ENCODE assay signal across 19 cellular contexts in the genomic region with DNA sequence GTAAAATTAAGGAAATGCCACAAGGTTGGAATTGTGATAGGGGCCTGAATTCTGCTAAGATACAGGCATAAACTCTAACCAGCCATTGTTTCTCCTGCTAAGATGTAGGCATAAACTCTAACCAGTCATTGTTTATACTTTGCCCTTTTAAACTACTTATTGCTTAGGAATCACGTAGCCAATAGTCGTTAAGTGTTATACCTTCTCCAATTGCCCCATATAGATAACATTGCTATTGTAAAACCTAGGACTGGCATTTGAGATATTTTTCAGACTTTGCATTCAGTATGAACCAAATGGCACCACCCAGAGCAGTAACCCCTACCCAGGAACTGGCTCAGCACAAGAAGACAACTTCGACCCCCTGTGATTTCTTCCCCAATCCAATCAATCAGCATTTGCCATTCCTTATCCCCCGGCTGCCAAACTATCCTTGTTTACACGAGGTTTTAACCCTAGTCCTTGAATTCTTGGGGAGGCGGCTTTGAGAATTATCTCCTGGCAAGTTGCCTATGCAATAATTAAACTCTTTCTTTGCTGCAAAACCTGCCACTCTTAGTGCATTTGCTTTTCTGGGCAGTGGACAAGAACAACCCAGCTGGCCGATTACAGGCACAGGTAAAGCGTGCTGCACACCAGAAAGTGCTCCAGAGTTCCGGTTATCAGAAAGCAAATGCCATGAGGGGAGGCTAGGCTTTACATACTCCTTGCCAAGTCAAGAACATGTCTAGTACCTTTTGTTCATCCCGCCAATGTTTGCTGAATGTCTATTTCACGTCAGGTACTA.
"Had no signal": no experiment of that assay in that cellular context is flagged by ENCODE, and none has a peak within 500 bp of the region (broad histone marks: within the 10 kb centered on the region; RNA-seq: fewer than 3 reads in every experiment).

No MANE protein-coding gene starts in this region.

- H3K9me3 Mint-ChIP-seq: brain; stimulated activated naive CD8-positive, alpha-beta T cell treated with anti-CD3 and anti-CD28 coated beads, Interleukin-15, Interleukin-2, amounts not matched to agents 100 ng/mL and 50 ng/mL, for 24 hours had no signal

- H3K27ac ChIP-seq: coronary artery, foreskin keratinocyte, right lobe of liver, thoracic aorta, uterus had no signal

- H3K4me3 ChIP-seq: coronary artery, right lobe of liver, thoracic aorta, uterus had no signal

- H3K27me3 ChIP-seq: foreskin keratinocyte, right lobe of liver, uterus had no signal

- H3K27ac Mint-ChIP-seq: activated CD4-positive, alpha-beta T cell treated with anti-CD3 and anti-CD28 coated beads, Interleukin-2, amount 10 ng/mL, durations not matched to agents 24 days and 14 days; activated CD8-positive, alpha-beta T cell treated with anti-CD3 and anti-CD28 coated beads, Interleukin-2, amount 10 ng/mL, durations not matched to agents 7 days and 5 days; activated naive CD8-positive, alpha-beta T cell; activated T-cell treated with anti-CD3 and anti-CD28 coated beads, Interleukin-2, amount 50 U/mL, for 72 hours; stimulated activated naive CD8-positive, alpha-beta T cell treated with anti-CD3 and anti-CD28 coated beads, Interleukin-15, Interleukin-2, amounts not matched to agents 100 ng/mL and 50 ng/mL, for 24 hours had no signal

- H3K36me3 Mint-ChIP-seq: activated naive CD8-positive, alpha-beta T cell had no signal

- DNase-seq: activated CD4-positive, alpha-beta T cell treated with anti-CD3 and anti-CD28 coated beads, Interleukin-2, amount 10 ng/mL, durations not matched to agents 24 days and 14 days; activated CD4-positive, CD25-positive, alpha-beta regulatory T cell; activated CD8-positive, alpha-beta memory T cell treated with anti-CD3 and anti-CD28 coated beads, Interleukin-2, amount 50 U/mL, for 48 hours; activated CD8-positive, alpha-beta T cell treated with anti-CD3 and anti-CD28 coated beads, Interleukin-2, amount 10 ng/mL, durations not matched to agents 7 days and 5 days; activated gamma-delta T cell treated with Interleukin-2 at 50 U/mL for 16 hours; activated T-cell treated with anti-CD3 and anti-CD28 coated beads, Interleukin-2, amount 50 U/mL, for 72 hours; amygdala; central memory CD4-positive, alpha-beta T cell; effector CD8-positive, alpha-beta T cell; foreskin keratinocyte; glutamatergic neuron; kidney glomerular epithelial cell; right lobe of liver; uterus had no signal

- H3K4me1 Mint-ChIP-seq: activated CD4-positive, alpha-beta T cell treated with anti-CD3 and anti-CD28 coated beads, Interleukin-2, amount 10 ng/mL, durations not matched to agents 24 days and 14 days; brain had no signal

- ATAC-seq: activated CD8-positive, alpha-beta T cell treated with anti-CD3 and anti-CD28 coated beads, Interleukin-2, amount 10 ng/mL, durations not matched to agents 7 days and 5 days; activated T-cell treated with anti-CD3 and anti-CD28 coated beads, Interleukin-2, amount 50 U/mL, for 72 hours; foreskin keratinocyte; right lobe of liver had no signal

- H3K9me3 ChIP-seq: right lobe of liver, thoracic aorta, uterus had no signal

- H3K27me3 Mint-ChIP-seq: activated CD4-positive, alpha-beta T cell treated with anti-CD3 and anti-CD28 coated beads, Interleukin-2, amount 10 ng/mL, durations not matched to agents 24 days and 14 days; activated naive CD8-positive, alpha-beta T cell; stimulated activated naive CD8-positive, alpha-beta T cell treated with anti-CD3 and anti-CD28 coated beads, Interleukin-15, Interleukin-2, amounts not matched to agents 100 ng/mL and 50 ng/mL, for 24 hours had no signal

- H3K36me3 ChIP-seq: right lobe of liver, thoracic aorta, uterus had no signal

- H3K4me3 Mint-ChIP-seq: activated CD4-positive, alpha-beta T cell treated with anti-CD3 and anti-CD28 coated beads, Interleukin-2, amount 10 ng/mL, durations not matched to agents 24 days and 14 days; activated CD8-positive, alpha-beta T cell treated with anti-CD3 and anti-CD28 coated beads, Interleukin-2, amount 10 ng/mL, durations not matched to agents 7 days and 5 days; activated naive CD8-positive, alpha-beta T cell; activated T-cell treated with anti-CD3 and anti-CD28 coated beads, Interleukin-2, amount 50 U/mL, for 72 hours; brain; stimulated activated naive CD8-positive, alpha-beta T cell treated with anti-CD3 and anti-CD28 coated beads, Interleukin-15, Interleukin-2, amounts not matched to agents 100 ng/mL and 50 ng/mL, for 24 hours had no signal

- H3K4me1 ChIP-seq: foreskin keratinocyte, right lobe of liver, uterus had no signal
